1 cellular context compared by ENCODE assay signal in the genomic region with DNA sequence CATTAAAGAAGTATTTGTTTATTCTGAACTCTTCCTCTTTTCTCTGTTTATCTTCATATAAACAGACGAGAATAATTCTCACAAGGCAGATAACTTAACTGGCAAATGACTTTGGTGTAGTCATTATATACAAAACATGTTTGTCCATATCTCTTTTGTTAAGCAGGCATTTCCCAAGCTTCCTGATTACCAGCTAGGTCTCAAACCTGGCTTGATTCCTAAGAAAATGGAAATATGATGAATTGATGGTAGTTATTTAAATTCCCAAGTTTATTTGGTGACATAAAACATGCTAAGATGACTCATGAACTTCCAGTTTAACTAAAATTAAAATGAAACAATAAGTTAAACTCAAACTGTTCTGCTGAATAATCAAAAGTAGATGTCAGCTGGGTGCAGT.
TF ChIP-seq lines count a peak whose summit lies in the region.

No MANE protein-coding gene starts in this region.

TF ChIP-seq in GM12878, 131 proteins besides CTCF, POLR2A, EP300 and RAD21 (continued from another document):
- TF ChIP-seq, protein P1, sequence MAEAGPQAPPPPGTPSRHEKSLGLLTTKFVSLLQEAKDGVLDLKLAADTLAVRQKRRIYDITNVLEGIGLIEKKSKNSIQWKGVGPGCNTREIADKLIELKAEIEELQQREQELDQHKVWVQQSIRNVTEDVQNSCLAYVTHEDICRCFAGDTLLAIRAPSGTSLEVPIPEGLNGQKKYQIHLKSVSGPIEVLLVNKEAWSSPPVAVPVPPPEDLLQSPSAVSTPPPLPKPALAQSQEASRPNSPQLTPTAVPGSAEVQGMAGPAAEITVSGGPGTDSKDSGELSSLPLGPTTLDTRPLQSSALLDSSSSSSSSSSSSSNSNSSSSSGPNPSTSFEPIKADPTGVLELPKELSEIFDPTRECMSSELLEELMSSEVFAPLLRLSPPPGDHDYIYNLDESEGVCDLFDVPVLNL (IDR thresholded peaks at IDR 0.05; ENCODE audit: low read depth, low read length), result no peak
TF ChIP-seq in GM12878: peak in this region for 0.
